ENCODE assay signal across 1 cellular context in genomic region chr17:74960739-74961342, GRCh38.
TF ChIP-seq lines count a peak whose summit lies in the region.

No MANE protein-coding gene starts in this region.

TF ChIP-seq in WTC11, 78 proteins besides CTCF, POLR2A, EP300 and RAD21 (continued from another document and continues in another):
- TF ChIP-seq AFF4 (CRISPR knock-in tag; IDR thresholded peaks at IDR 0.05; ENCODE audit: borderline replicate concordance), result no peak
- no peak for TF ChIP-seq ERG (CRISPR knock-in tag; IDR thresholded peaks at IDR 0.05)
- TF ChIP-seq ATF1 (CRISPR knock-in tag; IDR thresholded peaks at IDR 0.05), result no peak
- no peak for TF ChIP-seq AR (CRISPR knock-in tag; IDR thresholded peaks at IDR 0.05)
- TF ChIP-seq E2F1 (CRISPR knock-in tag; IDR thresholded peaks at IDR 0.05), result no peak
- TF ChIP-seq ZNF671 (CRISPR knock-in tag; IDR thresholded peaks at IDR 0.05), result no peak
- no peak for TF ChIP-seq MLX (CRISPR knock-in tag; IDR thresholded peaks at IDR 0.05)
- TF ChIP-seq ZNF532 (CRISPR knock-in tag; IDR thresholded peaks at IDR 0.05; ENCODE audit: borderline replicate concordance), result no peak
- TF ChIP-seq RELA (CRISPR knock-in tag; IDR thresholded peaks at IDR 0.05; ENCODE audit: borderline replicate concordance), result no peak
- TF ChIP-seq ZNF121 (CRISPR knock-in tag; IDR thresholded peaks at IDR 0.05), result no peak
- TF ChIP-seq ATF6 (CRISPR knock-in tag; IDR thresholded peaks at IDR 0.05), result no peak
- no peak for TF ChIP-seq RORB (CRISPR knock-in tag; IDR thresholded peaks at IDR 0.05)
- no peak for TF ChIP-seq NFATC4 (CRISPR knock-in tag; IDR thresholded peaks at IDR 0.05)
- no peak for TF ChIP-seq ZMAT4 (CRISPR knock-in tag; IDR thresholded peaks at IDR 0.05)
- TF ChIP-seq E2F4 (CRISPR knock-in tag; IDR thresholded peaks at IDR 0.05; ENCODE audit: borderline replicate concordance, low read depth), result no peak
- no peak for TF ChIP-seq CDX4 (CRISPR knock-in tag; IDR thresholded peaks at IDR 0.05; ENCODE audit: borderline replicate concordance)
- no peak for TF ChIP-seq GRHL2 (CRISPR knock-in tag; IDR thresholded peaks at IDR 0.05; ENCODE audit: insufficient replicate concordance, severe bottlenecking)
- no peak for TF ChIP-seq NFYB (CRISPR knock-in tag; conservative IDR thresholded peaks at IDR 0.05; ENCODE audit: low read depth)
- TF ChIP-seq ZNF425 (CRISPR knock-in tag; conservative IDR thresholded peaks at IDR 0.05), result no peak
- no peak for TF ChIP-seq CREM (CRISPR knock-in tag; IDR thresholded peaks at IDR 0.05)
- no peak for TF ChIP-seq SOX15 (CRISPR knock-in tag; IDR thresholded peaks at IDR 0.05)
- no peak for TF ChIP-seq ZNF423 (CRISPR knock-in tag; IDR thresholded peaks at IDR 0.05)
- no peak for TF ChIP-seq ESRRA (CRISPR knock-in tag; IDR thresholded peaks at IDR 0.05; ENCODE audit: borderline replicate concordance)
- no peak for TF ChIP-seq ZNF263 (CRISPR knock-in tag; IDR thresholded peaks at IDR 0.05; ENCODE audit: low read depth)
- no peak for TF ChIP-seq SP1 (CRISPR knock-in tag; conservative IDR thresholded peaks at IDR 0.05)
- no peak for TF ChIP-seq NR2C2 (CRISPR knock-in tag; IDR thresholded peaks at IDR 0.05)
- TF ChIP-seq CBFB (CRISPR knock-in tag; IDR thresholded peaks at IDR 0.05; ENCODE audit: low read depth), result no peak
- TF ChIP-seq TP53 (CRISPR knock-in tag; IDR thresholded peaks at IDR 0.05), result no peak
- no peak for TF ChIP-seq MYBL2 (CRISPR knock-in tag; IDR thresholded peaks at IDR 0.05)
- 0 out of 2 replicates have a peak, but pooled peaks have one; percentile 40 for TF ChIP-seq CREB1 (CRISPR knock-in tag; IDR thresholded peaks at IDR 0.05)
- no peak for TF ChIP-seq E2F5 (CRISPR knock-in tag; IDR thresholded peaks at IDR 0.05)
- TF ChIP-seq JAZF1 (CRISPR knock-in tag; IDR thresholded peaks at IDR 0.05), result no peak
- TF ChIP-seq NR3C1 (CRISPR knock-in tag; conservative IDR thresholded peaks at IDR 0.05; ENCODE audit: low read depth), result no peak
- TF ChIP-seq ZNF219 (CRISPR knock-in tag; IDR thresholded peaks at IDR 0.05; ENCODE audit: borderline replicate concordance), result no peak
